ENCODE assay signal across 20 cellular contexts in genomic region chr12:15706010-15706676, GRCh38.
DNase-seq lines count a peak whose midpoint lies in the region; ATAC-seq, FAIRE-seq and TF ChIP-seq lines count a peak whose summit lies in the region.
"Had no signal": no experiment of that assay in that cellular context is flagged by ENCODE, and none has a peak within 500 bp of the region (broad histone marks: within the 10 kb centered on the region; RNA-seq: fewer than 3 reads in every experiment).

No MANE protein-coding gene starts in this region.

- H4K12ac ChIP-seq in trophoblast cell (ENCODE audit: low read depth, low read length): no peak overlapping the region

- H3K23ac ChIP-seq in trophoblast cell (ENCODE audit: low read length): no peak overlapping the region
- no peak overlapping the region for H3K23ac ChIP-seq in neuronal stem cell (ENCODE audit: low read depth, low read length, poor library complexity)

- no peak overlapping the region for H3K27ac ChIP-seq in foreskin keratinocyte
- H3K27ac ChIP-seq in pancreas: no peak overlapping the region
- no peak overlapping the region for H3K27ac ChIP-seq in trophoblast cell (ENCODE audit: low read depth, low read length)
- no peak overlapping the region for H3K27ac ChIP-seq in neuronal stem cell (replicated peaks; ENCODE audit: low read length)
- H3K27ac ChIP-seq: BLaER1 treated with 17β-estradiol and CSF1 and Interleukin-3, amounts not matched to agents 10 nM and 100 nM; parathyroid adenoma; testis had no signal

- H3K4ac ChIP-seq in trophoblast cell (ENCODE audit: low read depth, low read length) (no peak overlapping the region), neuronal stem cell (ENCODE audit: low read length) (no peak overlapping the region)

- H4K8ac ChIP-seq in trophoblast cell (ENCODE audit: low read depth, low read length) (no peak overlapping the region), neuronal stem cell (ENCODE audit: low read depth, low read length) (no peak overlapping the region)

- no peak for TF ChIP-seq CTCF in foreskin keratinocyte (conservative IDR thresholded peaks at IDR 0.05)
- TF ChIP-seq CTCF in pancreas (IDR thresholded peaks at IDR 0.05): no peak

- H2AK5ac ChIP-seq in trophoblast cell (ENCODE audit: low read length): no peak overlapping the region
- H2AK5ac ChIP-seq in neuronal stem cell (ENCODE audit: low read depth, low read length): no peak overlapping the region

- peaks cover 9% of the 10 kb centered on the region for H3K4me1 ChIP-seq in foreskin keratinocyte
- peaks cover 2 to 17% (median 9%) of the 10 kb centered on the region in 3 donors for H3K4me1 ChIP-seq in pancreas
- no peaks in the 10 kb centered on the region for H3K4me1 ChIP-seq in trophoblast cell (ENCODE audit: control insufficient read depth in 1 of 2, insufficient read depth in 2 of 2, low read length in 2 of 2)
- H3K4me1 ChIP-seq in neuronal stem cell (ENCODE audit: control insufficient read depth in 2 of 2, insufficient read depth in 1 of 2, low read depth in 1 of 2, low read length in 2 of 2): peaks cover 10 to 12% of the 10 kb centered on the region in 2 donors
- H3K4me1 ChIP-seq: HAP-1, parathyroid adenoma had no signal

- no peak overlapping the region for H3K4me3 ChIP-seq in pancreas
- no peak overlapping the region for H3K4me3 ChIP-seq in trophoblast cell (ENCODE audit: low read depth, low read length)
- H3K4me3 ChIP-seq in neuronal stem cell (ENCODE audit: low read length in 2 of 2): no peak overlapping the region
- H3K4me3 ChIP-seq: BLaER1 treated with 17β-estradiol and CSF1 and Interleukin-3, amounts not matched to agents 10 nM and 100 nM; HAP-1; smooth muscle cell; testis had no signal

- DNase-seq in DMS53 (lab: John Stamatoyannopoulos, UW): peak; percentile 31
- DNase-seq in DMS53 treated with DMSO at 0.1 percent for 48 hours (lab: John Stamatoyannopoulos, UW; ENCODE audit: unreplicated experiment): no peak
- DNase-seq in LoVo (ENCODE audit: low spot score): peak; percentile 92
- no peak for DNase-seq in foreskin keratinocyte
- peak in 2 of 6 donors; percentile 18 to 33 for DNase-seq in pancreas
- DNase-seq in trophoblast cell: no peak
- DNase-seq in neuronal stem cell (ENCODE audit: low spot score): no peak
- no peak for DNase-seq in RKO (ENCODE audit: low spot score)
- DNase-seq: amygdala, cerebellar nuclear complex, DMS79, NCI-H146, NCI-H510A, OCI-M1, testis had no signal

- H3K9me3 ChIP-seq in pancreas (no peaks in the 10 kb centered on the region), trophoblast cell (ENCODE audit: insufficient read depth, low read depth, low read length) (no peaks in the 10 kb centered on the region), neuronal stem cell (replicated peaks in 1 of 2; ENCODE audit: control insufficient read depth in 2 of 2, insufficient read depth in 1 of 2, low read depth in 1 of 2, low read length in 2 of 2) (no peaks in the 10 kb centered on the region)
- H3K9me3 ChIP-seq: BLaER1 treated with 17β-estradiol and CSF1 and Interleukin-3, amounts not matched to agents 10 nM and 100 nM; HAP-1; testis had no signal

- H3K14ac ChIP-seq in trophoblast cell (ENCODE audit: low read length) (no peak overlapping the region), neuronal stem cell (ENCODE audit: low read length) (no peak overlapping the region)

- no peak overlapping the region for H4K91ac ChIP-seq in trophoblast cell (ENCODE audit: low read depth, low read length)
- no peak overlapping the region for H4K91ac ChIP-seq in neuronal stem cell (ENCODE audit: low read depth, low read length, poor library complexity)

- H2BK5ac ChIP-seq in trophoblast cell (ENCODE audit: low read depth, low read length, poor library complexity) (no peak overlapping the region), neuronal stem cell (ENCODE audit: low read length) (no peak overlapping the region)

- H3K27me3 ChIP-seq in foreskin keratinocyte (no peaks in the 10 kb centered on the region), pancreas (no peaks in the 10 kb centered on the region), trophoblast cell (ENCODE audit: insufficient read depth, low read length) (no peaks in the 10 kb centered on the region), neuronal stem cell (ENCODE audit: control insufficient read depth in 3 of 3, insufficient read depth in 3 of 3, low read depth in 1 of 3, low read length in 3 of 3) (no peaks in the 10 kb centered on the region)
- H3K27me3 ChIP-seq: BLaER1 treated with 17β-estradiol and CSF1 and Interleukin-3, amounts not matched to agents 10 nM and 100 nM; testis had no signal

- H3K9ac ChIP-seq in trophoblast cell (ENCODE audit: low read length) (no peak overlapping the region), neuronal stem cell (ENCODE audit: low read depth, low read length, poor library complexity) (no peak overlapping the region)
- H3K9ac ChIP-seq: BLaER1 treated with 17β-estradiol and CSF1 and Interleukin-3, amounts not matched to agents 10 nM and 100 nM; parathyroid adenoma had no signal

- H3K36me3 ChIP-seq in pancreas: no peaks in the 10 kb centered on the region
- H3K36me3 ChIP-seq in trophoblast cell (ENCODE audit: control insufficient read depth in 1 of 2, insufficient read depth in 2 of 2, low read length in 2 of 2): peaks cover 0 to 2% of the 10 kb centered on the region in 2 experiments
- no peaks in the 10 kb centered on the region for H3K36me3 ChIP-seq in neuronal stem cell (replicated peaks in 1 of 2; ENCODE audit: control insufficient read depth in 2 of 2, insufficient read depth in 2 of 2, low read length in 2 of 2)
- H3K36me3 ChIP-seq: BLaER1 treated with 17β-estradiol and CSF1 and Interleukin-3, amounts not matched to agents 10 nM and 100 nM; HAP-1 had no signal

- no peak overlapping the region for H3K18ac ChIP-seq in trophoblast cell (ENCODE audit: low read length)
- no peak overlapping the region for H3K18ac ChIP-seq in neuronal stem cell (ENCODE audit: low read length)

- H3K79me1 ChIP-seq in trophoblast cell (ENCODE audit: low read length) (no peaks in the 10 kb centered on the region), neuronal stem cell (ENCODE audit: low read depth, low read length) (no peaks in the 10 kb centered on the region)

- H2BK120ac ChIP-seq in trophoblast cell (ENCODE audit: insufficient read depth, low read length, poor library complexity) (no peak overlapping the region), neuronal stem cell (ENCODE audit: low read depth, low read length) (no peak overlapping the region)

- H2BK15ac ChIP-seq in neuronal stem cell (ENCODE audit: low read length): no peak overlapping the region

- H3K79me2 ChIP-seq in trophoblast cell (ENCODE audit: control insufficient read depth, insufficient read depth, low read length, poor library complexity): no peaks in the 10 kb centered on the region
- H3K79me2 ChIP-seq: parathyroid adenoma had no signal

- H2AFZ ChIP-seq in trophoblast cell (ENCODE audit: insufficient read depth, low read length, poor library complexity) (no peak overlapping the region), neuronal stem cell (ENCODE audit: low read length) (no peak overlapping the region)
- H2AFZ ChIP-seq: parathyroid adenoma had no signal

- FAIRE-seq in pancreas (lab: Jason Lieb, UNC): peak; percentile 41

- WGBS in pancreas, 2 donors: 59% methylated on average over 4 of the region's 4 CpGs
- WGBS in trophoblast cell (ENCODE audit: extremely low coverage, insufficient coverage, insufficient read length): no CpG with 5 or more reads among the region's 4 CpGs
- no CpG with 5 or more reads among the region's 4 CpGs for WGBS in neuronal stem cell (ENCODE audit: extremely low coverage in 2 of 2, insufficient read length in 2 of 2, insufficient replicate concordance in 1 of 2), 2 donors

- H2BK12ac ChIP-seq in trophoblast cell (ENCODE audit: low read length): no peak overlapping the region
- H2BK12ac ChIP-seq in neuronal stem cell (ENCODE audit: low read length): no peak overlapping the region

- ATAC-seq in foreskin keratinocyte (peak; percentile 50), pancreas (peak; percentile 20 to 79 (median 52))
- ATAC-seq: activated CD4-positive, CD25-positive, alpha-beta regulatory T cell treated with anti-CD3 and anti-CD28 coated beads, Interleukin-2, amount 50 U/mL, for 24 hours had no signal

- intact Hi-C loops in pancreas (cut with DNase I): no loop called here

- no peak overlapping the region for H3K4me2 ChIP-seq in trophoblast cell (ENCODE audit: low read length)
- H3K4me2 ChIP-seq in neuronal stem cell (ENCODE audit: insufficient read depth, low read length, poor library complexity, severe bottlenecking): no peak overlapping the region
- H3K4me2 ChIP-seq: smooth muscle cell had no signal

Comparison
In these comparisons a context has a peak if more than half of its experiments do, and no peak if none do; other contexts are left out.
1. DNase-seq: peak in DMS53 (single experiment) and LoVo (single experiment); none in DMS53 treated with DMSO at 0.1 percent for 48 hours (single experiment), foreskin keratinocyte (0 of 2), trophoblast cell (0 of 2), neuronal stem cell (single experiment) and RKO (single experiment).